Comparison of ENCODE assay signal across 10 cellular contexts in genomic region chr10:104638861-104639594, GRCh38. TPM values are rescaled to one million over a fixed set of nuclear protein-coding genes. Genes with fewer than 3 reads are reported as not detected.
A peak's percentile ranks its signal among the peaks of the same experiment; 100 is the strongest.
DNase-seq lines count a peak whose midpoint lies in the region; ATAC-seq and TF ChIP-seq lines count a peak whose summit lies in the region.
"Had no signal": no experiment of that assay in that cellular context is flagged by ENCODE, and none has a peak within 500 bp of the region (broad histone marks: within the 10 kb centered on the region; RNA-seq: fewer than 3 reads in every experiment).

No MANE protein-coding gene starts in this region.

- H3K36me3 ChIP-seq in breast epithelium (no peaks in the 10 kb centered on the region), right lobe of liver (no peaks in the 10 kb centered on the region), Caco-2 (ENCODE audit: control insufficient read depth, insufficient read depth, low read length) (no peaks in the 10 kb centered on the region)

- H3K27me3 ChIP-seq in breast epithelium (peaks cover 0 to 68% of the 10 kb centered on the region in 2 donors), right lobe of liver (peaks cover 0 to 26% of the 10 kb centered on the region in 2 donors), Caco-2 (replicated peaks; ENCODE audit: control insufficient read depth, insufficient read depth, low read length) (no peaks in the 10 kb centered on the region)

- no peaks in the 10 kb centered on the region for H3K36me3 Mint-ChIP-seq in Caco-2 (ENCODE audit: insufficient read depth, unreplicated experiment)

- no peak overlapping the region for H3K27ac ChIP-seq in breast epithelium
- no peak overlapping the region for H3K27ac ChIP-seq in right lobe of liver

- TF ChIP-seq CTCF in AG10803 (conservative IDR thresholded peaks at IDR 0.05; ENCODE audit: low read length) (peak; percentile 25; the same call in 1 of the 2 replicates), HFF-Myc (IDR thresholded peaks at IDR 0.05; ENCODE audit: low read depth, low read length, missing control alignments) (peak; percentile 49), breast epithelium (IDR thresholded peaks at IDR 0.05) (no peak), right lobe of liver (IDR thresholded peaks at IDR 0.05) (peak in 2 of 4 donors; percentile 25 to 39), Caco-2 (IDR thresholded peaks at IDR 0.05; ENCODE audit: insufficient read depth in 1 of 2, low read depth in 1 of 2, low read length in 1 of 2, severe bottlenecking in 1 of 2, unreplicated experiment in 1 of 2) (no peak)

- intact Hi-C loops in breast epithelium (cut with DNase I; ENCODE audit: low total_unique reads) (no loop called here), right lobe of liver (cut with DNase I) (no loop called here), Caco-2 (cut with micrococcal nuclease; ENCODE audit: unreplicated experiment) (no loop called here)

- DNase-seq in AG10803 (ENCODE audit: low read depth), result no peak
- no peak for DNase-seq in HFF-Myc (ENCODE audit: extremely low read depth, low read depth)
- DNase-seq in breast epithelium (ENCODE audit: low spot score in 2 of 2), result no peak
- no peak for DNase-seq in right lobe of liver
- DNase-seq in Caco-2, result no peak
- no peak for DNase-seq in SW480 (ENCODE audit: low spot score)
- DNase-seq in HT-29 (ENCODE audit: low spot score), result no peak
- DNase-seq: stimulated activated naive B cell treated with anti-CD40 and anti-IgM and Interleukin-4, amounts not matched to agents 10 μg/mL and 1 μg/mL and 100 μg/mL, for 72 hours had no signal

- H3K27ac Mint-ChIP-seq in Caco-2 (ENCODE audit: unreplicated experiment), result no peak overlapping the region

- 1% methylated on average over 30 of the region's 42 CpGs for WGBS in right lobe of liver (ENCODE audit: insufficient coverage, low coverage, low lambda C conversion rate, missing lambda C conversion rate)

- CTCF ChIA-PET in Caco-2 (lab: Charles Lee), result no interaction called here

- H3K4me3 ChIP-seq in AG10803 (ENCODE audit: low read length) (no peak overlapping the region), HFF-Myc (replicated peaks; ENCODE audit: low read depth, low read length) (no peak overlapping the region), breast epithelium (peak overlapping the region in 2 of 3 donors; percentile 7 to 19), right lobe of liver (no peak overlapping the region), Caco-2 (ENCODE audit: low read depth, low read length) (no peak overlapping the region)

- H3K9me3 ChIP-seq in breast epithelium (no peaks in the 10 kb centered on the region), right lobe of liver (no peaks in the 10 kb centered on the region), Caco-2 (no peaks in the 10 kb centered on the region)

- H3K4me3 Mint-ChIP-seq in Caco-2 (ENCODE audit: unreplicated experiment), result no peak overlapping the region
- H3K4me3 Mint-ChIP-seq: stimulated activated naive B cell treated with anti-CD40 and anti-IgM and Interleukin-4, amounts not matched to agents 10 μg/mL and 1 μg/mL and 100 μg/mL, for 72 hours had no signal

- peaks cover 27% of the 10 kb centered on the region for H3K27me3 Mint-ChIP-seq in Caco-2 (ENCODE audit: insufficient read depth, unreplicated experiment)

- POLR2A ChIA-PET in Caco-2 (lab: Charles Lee), result no interaction called here

- TF ChIP-seq POLR2A in breast epithelium (IDR thresholded peaks at IDR 0.05) (no peak), right lobe of liver (IDR thresholded peaks at IDR 0.05) (no peak)

- H3K4me1 ChIP-seq in breast epithelium (peaks cover 3 to 7% of the 10 kb centered on the region in 2 donors), right lobe of liver (peaks cover 0 to 11% (median 0%) of the 10 kb centered on the region in 4 donors), Caco-2 (no peaks in the 10 kb centered on the region)

- ATAC-seq in right lobe of liver (peak in 3 of 4 donors; percentile 25 to 61 (median 37)), HG03342 (IDR thresholded peaks at IDR 0.05; ENCODE audit: unreplicated experiment) (no peak)
- ATAC-seq: stimulated activated naive B cell treated with anti-CD40 and anti-IgM and Interleukin-4, amounts not matched to agents 10 μg/mL and 1 μg/mL and 100 μg/mL, for 72 hours had no signal

- no peaks in the 10 kb centered on the region for H3K4me1 Mint-ChIP-seq in Caco-2 (ENCODE audit: low read depth, unreplicated experiment)

- BruUV-seq in Caco-2 (replicated peaks; lab: Mats Ljungman, UMichigan), result no TSS peak

- H3K9me3 Mint-ChIP-seq in Caco-2 (ENCODE audit: unreplicated experiment), result peaks cover 10% of the 10 kb centered on the region

RNA-seq across cellular contexts. Expression of gene SORCS3, which starts 2.1 kb away (rescaled TPM):
- total RNA-seq in breast epithelium (under 1 TPM in 2 of 3 donors, not detected in 1; under 0.01 to 0.16 TPM), right lobe of liver (not detected), Caco-2 (2022) (0.18 and 0.23 TPM in 2 replicates)
- not detected in 2 replicates for total RNA-seq in HT-29 (2014; rRNA removed; shearing (Covaris generic))
- total RNA-seq: myocyte had no signal

Comparison
In these comparisons a context has a peak if more than half of its experiments do, and no peak if none do; other contexts are left out.
1. H3K4me3 ChIP-seq: peak in breast epithelium (2 of 3); none in AG10803 (single experiment), HFF-Myc (single experiment), right lobe of liver (0 of 3) and Caco-2 (single experiment).
2. CTCF ChIP-seq: peak in AG10803 (single experiment) and HFF-Myc (single experiment); none in breast epithelium (0 of 3) and Caco-2 (0 of 2).